ENCODE assay signal across 13 cellular contexts in genomic region chr14:75128596-75128990, GRCh38. TPM values are rescaled to one million over a fixed set of nuclear protein-coding genes. Genes with fewer than 3 reads are reported as not detected.
DNase-seq lines count a peak whose midpoint lies in the region; ATAC-seq and TF ChIP-seq lines count a peak whose summit lies in the region.
"Had no signal": no experiment of that assay in that cellular context is flagged by ENCODE, and none has a peak within 500 bp of the region (broad histone marks: within the 10 kb centered on the region; RNA-seq: fewer than 3 reads in every experiment).

No MANE protein-coding gene starts in this region.

- no peak for TF ChIP-seq POLR2A in HCT116 (IDR thresholded peaks at IDR 0.05; ENCODE audit: borderline replicate concordance, extremely low read depth, insufficient read depth, insufficient read length)
- no peak for TF ChIP-seq POLR2A in ovary (IDR thresholded peaks at IDR 0.05)
- no peak for TF ChIP-seq POLR2A in thyroid gland (IDR thresholded peaks at IDR 0.05)

- no peaks in the 10 kb centered on the region for H3K9me3 ChIP-seq in HCT116 (ENCODE audit: control insufficient read depth in 1 of 2, insufficient read depth in 1 of 2, low read depth in 1 of 2, low read length in 2 of 2)
- H3K9me3 ChIP-seq in ovary = no peaks in the 10 kb centered on the region
- no peaks in the 10 kb centered on the region for H3K9me3 ChIP-seq in thyroid gland
- H3K9me3 ChIP-seq: prostate gland, upper lobe of left lung had no signal

- H3K9me3 Mint-ChIP-seq in activated T-cell treated with anti-CD3 and anti-CD28 coated beads, Interleukin-2, amount 50 U/mL, for 24 hours = no peaks in the 10 kb centered on the region
- H3K9me3 Mint-ChIP-seq in activated T-helper 1 cell treated with anti-CD3 and anti-CD28 coated beads, Interleukin-12 subunit alpha, Interleukin-12 subunit beta, Interleukin-2, Interleukin-4 antibody, amounts not matched to agents 30 ng/mL and 10 ng/mL and 1 ng/mL, durations not matched to agents 14 hours and 24 hours and 36 hours = no peaks in the 10 kb centered on the region
- H3K9me3 Mint-ChIP-seq in progenitor cell of endocrine pancreas (ENCODE audit: low read depth) = no peaks in the 10 kb centered on the region

- intact Hi-C loops in HCT116 (cut with micrococcal nuclease) = loop anchor here (5.0 kb wide), 1 partner anchor 434 kb away; no protein-coding TSS in a partner anchor
- intact Hi-C loops in activated T-helper 1 cell treated with anti-CD3 and anti-CD28 coated beads, Interleukin-12 subunit alpha, Interleukin-12 subunit beta, Interleukin-2, Interleukin-4 antibody, amounts not matched to agents 30 ng/mL and 10 ng/mL and 1 ng/mL, durations not matched to agents 14 hours and 24 hours and 36 hours (cut with micrococcal nuclease) = loop anchor here (5.0 kb wide), 2 partner anchors 366 to 414 kb away; partner anchors contain the start of gene YLPM1
- intact Hi-C loops in ovary (cut with DNase I) = loop anchor here in 2 of 4 donors (5.0 to 10.0 kb wide), 2 partner anchors 356 to 359 kb away; no protein-coding TSS in a partner anchor
- intact Hi-C loops in thyroid gland (cut with DNase I) = no loop called here

- TF ChIP-seq EP300 in ovary (IDR thresholded peaks at IDR 0.05) = no peak

- RAD21 ChIA-PET in HCT116 (lab: Charles Lee; ENCODE audit: low non-redundant PET in 1 of 2, low total read pairs in 2 of 2, uncharacterized antibody in 2 of 2, unreplicated experiment in 2 of 2) = no interaction called here

- no peaks in the 10 kb centered on the region for H3K27me3 ChIP-seq in HCT116 (ENCODE audit: insufficient read depth, low read length)
- no peaks in the 10 kb centered on the region for H3K27me3 ChIP-seq in ovary
- H3K27me3 ChIP-seq in thyroid gland = no peaks in the 10 kb centered on the region
- H3K27me3 ChIP-seq: upper lobe of left lung had no signal

- BruUV-seq in HCT116 (replicated peaks; lab: Mats Ljungman, UMichigan) = no TSS peak

- WGBS in ovary, 3 donors = 89 to 91% (median 90%) methylated on average over 5 of the region's 5 CpGs
- 63 to 65% methylated on average over 5 of the region's 5 CpGs for WGBS in thyroid gland, 2 donors

- H4K20me1 ChIP-seq in HCT116 (ENCODE audit: insufficient read depth) = no peaks in the 10 kb centered on the region

- H3K36me3 Mint-ChIP-seq in activated T-cell treated with anti-CD3 and anti-CD28 coated beads, Interleukin-2, amount 50 U/mL, for 24 hours (ENCODE audit: low read depth) = peaks cover 57% of the 10 kb centered on the region
- peaks cover 34% of the 10 kb centered on the region for H3K36me3 Mint-ChIP-seq in activated T-helper 1 cell treated with anti-CD3 and anti-CD28 coated beads, Interleukin-12 subunit alpha, Interleukin-12 subunit beta, Interleukin-2, Interleukin-4 antibody, amounts not matched to agents 30 ng/mL and 10 ng/mL and 1 ng/mL, durations not matched to agents 14 hours and 24 hours and 36 hours (ENCODE audit: low read depth)
- H3K36me3 Mint-ChIP-seq in progenitor cell of endocrine pancreas (ENCODE audit: insufficient read depth) = peaks cover 9% of the 10 kb centered on the region

- peaks cover 0 to 10% of the 10 kb centered on the region in 2 experiments; a peak in 1 of 4 replicates for H3K36me3 ChIP-seq in HCT116 (ENCODE audit: control insufficient read depth in 1 of 2, insufficient read depth in 2 of 2, low read length in 2 of 2)
- no peaks in the 10 kb centered on the region for H3K36me3 ChIP-seq in ovary
- peaks cover 0 to 5% of the 10 kb centered on the region in 2 donors for H3K36me3 ChIP-seq in thyroid gland
- H3K36me3 ChIP-seq: prostate gland had no signal

- TF ChIP-seq CTCF in HCT116 (IDR thresholded peaks at IDR 0.05 in 2 of 3, conservative IDR thresholded peaks at IDR 0.05 in 1 of 3; ENCODE audit: borderline replicate concordance in 1 of 3, insufficient read depth in 1 of 3, low read depth in 2 of 3, low read length in 2 of 3) (no peak), progenitor cell of endocrine pancreas (IDR thresholded peaks at IDR 0.05; ENCODE audit: unreplicated experiment) (no peak), ovary (IDR thresholded peaks at IDR 0.05) (no peak), thyroid gland (IDR thresholded peaks at IDR 0.05) (no peak)

- H3K4me3 Mint-ChIP-seq in activated T-cell treated with anti-CD3 and anti-CD28 coated beads, Interleukin-2, amount 50 U/mL, for 24 hours = peak overlapping the region; percentile 99
- peak overlapping the region; percentile 93 for H3K4me3 Mint-ChIP-seq in activated T-helper 1 cell treated with anti-CD3 and anti-CD28 coated beads, Interleukin-12 subunit alpha, Interleukin-12 subunit beta, Interleukin-2, Interleukin-4 antibody, amounts not matched to agents 30 ng/mL and 10 ng/mL and 1 ng/mL, durations not matched to agents 14 hours and 24 hours and 36 hours
- H3K4me3 Mint-ChIP-seq in progenitor cell of endocrine pancreas (ENCODE audit: low read depth) = peak overlapping the region; percentile 22

- H3K4me3 ChIP-seq in HCT116 (replicated peaks in 1 of 2; ENCODE audit: low read depth in 1 of 2, low read length in 2 of 2) (peak overlapping the region in 1 of 2 experiments; percentile 86; a peak in 2 of 4 replicates), ovary (no peak overlapping the region), thyroid gland (replicated peaks in 1 of 3) (no peak overlapping the region)

- H3K4me2 ChIP-seq in HCT116 (ENCODE audit: low read length) = peak overlapping the region; percentile 93

- no peak overlapping the region for H3K27ac Mint-ChIP-seq in activated T-cell treated with anti-CD3 and anti-CD28 coated beads, Interleukin-2, amount 50 U/mL, for 24 hours
- H3K27ac Mint-ChIP-seq in activated T-helper 1 cell treated with anti-CD3 and anti-CD28 coated beads, Interleukin-12 subunit alpha, Interleukin-12 subunit beta, Interleukin-2, Interleukin-4 antibody, amounts not matched to agents 30 ng/mL and 10 ng/mL and 1 ng/mL, durations not matched to agents 14 hours and 24 hours and 36 hours = peak overlapping the region; percentile 7
- no peak overlapping the region for H3K27ac Mint-ChIP-seq in progenitor cell of endocrine pancreas

- CTCF ChIA-PET in HCT116 (lab: Charles Lee) = no interaction called here

- peak overlapping the region; percentile 94 for H3K27ac ChIP-seq in HCT116 (ENCODE audit: low read depth, low read length)
- no peak overlapping the region for H3K27ac ChIP-seq in ovary
- no peak overlapping the region for H3K27ac ChIP-seq in thyroid gland

- H3K9me2 ChIP-seq in HCT116 (ENCODE audit: insufficient read depth) = no peaks in the 10 kb centered on the region

- H2AFZ ChIP-seq in HCT116 (ENCODE audit: low read depth, low read length, poor library complexity, severe bottlenecking) = no peak overlapping the region

- TF ChIP-seq RAD21 in HCT116 (IDR thresholded peaks at IDR 0.05; ENCODE audit: low read depth) = no peak

- POLR2A ChIA-PET in HCT116 (lab: Charles Lee) = interaction anchor here (2.4 kb wide), 1 partner anchor 167 kb away, joined by 10 read pairs; no protein-coding TSS in a partner anchor

- DNase-seq in activated T-cell treated with anti-CD3 and anti-CD28 coated beads, Interleukin-2, amount 50 U/mL, for 24 hours = no peak
- no peak for DNase-seq in activated T-cell treated with anti-CD3 and anti-CD28 coated beads for 4 hours
- DNase-seq in HCT116 (ENCODE audit: low read depth, low spot score) = no peak
- DNase-seq in activated T-helper 1 cell treated with anti-CD3 and anti-CD28 coated beads, Interleukin-12 subunit alpha, Interleukin-12 subunit beta, Interleukin-2, Interleukin-4 antibody, amounts not matched to agents 30 ng/mL and 10 ng/mL and 1 ng/mL, durations not matched to agents 14 hours and 24 hours and 36 hours (ENCODE audit: low spot score) = no peak
- no peak for DNase-seq in progenitor cell of endocrine pancreas (ENCODE audit: low spot score, unreplicated experiment)
- no peak for DNase-seq in ovary
- no peak for DNase-seq in thyroid gland
- DNase-seq in AG08396 (ENCODE audit: low spot score) = no peak
- DNase-seq: activated CD8-positive, alpha-beta memory T cell treated with anti-CD3 and anti-CD28 coated beads, Interleukin-2, amount 50 U/mL, for 48 hours; NCI-H1105; SHP77; upper lobe of left lung had no signal

- H3K4me1 ChIP-seq in HCT116 (ENCODE audit: control insufficient read depth in 1 of 2, insufficient read depth in 2 of 2, low read length in 2 of 2) (peaks cover 33 to 41% of the 10 kb centered on the region in 2 experiments), ovary (ENCODE audit: insufficient read depth) (peaks cover 6% of the 10 kb centered on the region), thyroid gland (peaks cover 22 to 28% of the 10 kb centered on the region in 2 donors)

- H3K27me3 Mint-ChIP-seq in activated T-cell treated with anti-CD3 and anti-CD28 coated beads, Interleukin-2, amount 50 U/mL, for 24 hours = no peaks in the 10 kb centered on the region
- H3K27me3 Mint-ChIP-seq in activated T-helper 1 cell treated with anti-CD3 and anti-CD28 coated beads, Interleukin-12 subunit alpha, Interleukin-12 subunit beta, Interleukin-2, Interleukin-4 antibody, amounts not matched to agents 30 ng/mL and 10 ng/mL and 1 ng/mL, durations not matched to agents 14 hours and 24 hours and 36 hours (ENCODE audit: insufficient read depth) = no peaks in the 10 kb centered on the region
- H3K27me3 Mint-ChIP-seq in progenitor cell of endocrine pancreas = no peaks in the 10 kb centered on the region

- no peak for ATAC-seq in HCT116

- H3K9ac ChIP-seq in HCT116 (ENCODE audit: low read length) = peak overlapping the region; percentile 97

- H3K79me2 ChIP-seq in HCT116 (ENCODE audit: insufficient read depth, low read length) = peaks cover 50% of the 10 kb centered on the region

- peaks cover 45% of the 10 kb centered on the region for H3K4me1 Mint-ChIP-seq in activated T-cell treated with anti-CD3 and anti-CD28 coated beads, Interleukin-2, amount 50 U/mL, for 24 hours (ENCODE audit: low read depth)
- peaks cover 45% of the 10 kb centered on the region for H3K4me1 Mint-ChIP-seq in activated T-helper 1 cell treated with anti-CD3 and anti-CD28 coated beads, Interleukin-12 subunit alpha, Interleukin-12 subunit beta, Interleukin-2, Interleukin-4 antibody, amounts not matched to agents 30 ng/mL and 10 ng/mL and 1 ng/mL, durations not matched to agents 14 hours and 24 hours and 36 hours (ENCODE audit: low read depth)
- H3K4me1 Mint-ChIP-seq in progenitor cell of endocrine pancreas (ENCODE audit: low read depth) = peaks cover 19% of the 10 kb centered on the region

RNA-seq across cellular contexts. Expression of gene NEK9, which starts 1.7 kb away (rescaled TPM):
- 64.4 TPM for total RNA-seq in HCT116 (2021; ENCODE audit: unreplicated experiment)
- polyA plus RNA-seq in HCT116 (2012) = 26.7 and 27.5 TPM in 2 replicates
- total RNA-seq in activated T-helper 1 cell treated with anti-CD3 and anti-CD28 coated beads, Interleukin-12 subunit alpha, Interleukin-12 subunit beta, Interleukin-2, Interleukin-4 antibody, amounts not matched to agents 30 ng/mL and 10 ng/mL and 1 ng/mL, durations not matched to agents 14 hours and 24 hours and 36 hours = 76.8 and 77.0 TPM in 2 replicates
- 97.1 and 100 TPM in 2 replicates for total RNA-seq in progenitor cell of endocrine pancreas
- 100 to 1,000 TPM in 4 of 7 donors, 10 to 100 TPM in 3; 58.1 to 140 (median 117) TPM for total RNA-seq in ovary
- 100 to 1,000 TPM in 1 of 2 donors, 10 to 100 TPM in 1; 57.0 to 105 TPM for polyA plus RNA-seq in ovary
- 10 to 100 TPM; 65.4 to 84.6 (median 76.9) TPM for total RNA-seq in thyroid gland

RNA-seq across cellular contexts. Expression of gene TMED10, which starts 47.8 kb away (rescaled TPM):
- total RNA-seq in HCT116 (2021; ENCODE audit: unreplicated experiment) (303 TPM), progenitor cell of endocrine pancreas (282 and 288 TPM in 2 replicates), ovary (100 to 1,000 TPM; 172 to 446 (median 287) TPM), thyroid gland (100 to 1,000 TPM; 289 to 559 (median 388) TPM)
- polyA plus RNA-seq in HCT116 (2012) = 232 and 275 TPM in 2 replicates
- total RNA-seq in activated T-helper 1 cell treated with anti-CD3 and anti-CD28 coated beads, Interleukin-12 subunit alpha, Interleukin-12 subunit beta, Interleukin-2, Interleukin-4 antibody, amounts not matched to agents 30 ng/mL and 10 ng/mL and 1 ng/mL, durations not matched to agents 14 hours and 24 hours and 36 hours = 195 and 204 TPM in 2 replicates
- polyA plus RNA-seq in ovary = 100 to 1,000 TPM; 164 to 315 TPM

RNA-seq across cellular contexts. Expression of gene ZC2HC1C, which starts 59.2 kb away (rescaled TPM):
- total RNA-seq in HCT116 (2021; ENCODE audit: unreplicated experiment) = 0.98 TPM
- polyA plus RNA-seq in HCT116 (2012) = 0.36 and 0.77 TPM in 2 replicates
- total RNA-seq in activated T-helper 1 cell treated with anti-CD3 and anti-CD28 coated beads, Interleukin-12 subunit alpha, Interleukin-12 subunit beta, Interleukin-2, Interleukin-4 antibody, amounts not matched to agents 30 ng/mL and 10 ng/mL and 1 ng/mL, durations not matched to agents 14 hours and 24 hours and 36 hours = 0.71 and 0.80 TPM in 2 replicates
- 4.8 and 7.5 TPM in 2 replicates for total RNA-seq in progenitor cell of endocrine pancreas
- 1 to 10 TPM in 4 of 7 donors, under 1 TPM in 3; 0.66 to 9.2 (median 1.3) TPM for total RNA-seq in ovary
- polyA plus RNA-seq in ovary = 1 to 10 TPM in 1 of 2 donors, under 1 TPM in 1; 0.46 to 2.6 TPM
- total RNA-seq in thyroid gland = 10 to 100 TPM in 2 of 4 donors, 1 to 10 TPM in 2; 8.3 to 15.8 (median 12.4) TPM

Comparison
In these comparisons a context has a peak if more than half of its experiments do, and no peak if none do; other contexts are left out.
1. H3K4me3 Mint-ChIP-seq: peak in every context shown above with its lines; median percentile 99 in activated T-cell treated with anti-CD3 and anti-CD28 coated beads, Interleukin-2, amount 50 U/mL, for 24 hours; 93 in activated T-helper 1 cell treated with anti-CD3 and anti-CD28 coated beads, Interleukin-12 subunit alpha, Interleukin-12 subunit beta, Interleukin-2, Interleukin-4 antibody, amounts not matched to agents 30 ng/mL and 10 ng/mL and 1 ng/mL, durations not matched to agents 14 hours and 24 hours and 36 hours; 22 in progenitor cell of endocrine pancreas.